ENCODE assay signal across 10 cellular contexts in genomic region chr10:91200314-91201212, GRCh38. TPM values are rescaled to one million over a fixed set of nuclear protein-coding genes. Genes with fewer than 3 reads are reported as not detected.
DNase-seq lines count a peak whose midpoint lies in the region; ATAC-seq and TF ChIP-seq lines count a peak whose summit lies in the region.
"Had no signal": no experiment of that assay in that cellular context is flagged by ENCODE, and none has a peak within 500 bp of the region (broad histone marks: within the 10 kb centered on the region; RNA-seq: fewer than 3 reads in every experiment).

No MANE protein-coding gene starts in this region.

- H3K9me3 ChIP-seq in HEK293 (ENCODE audit: control insufficient read depth, insufficient read depth, low read depth, low read length) (no peaks in the 10 kb centered on the region), PC-9 (ENCODE audit: insufficient read depth, low read depth) (no peaks in the 10 kb centered on the region)
- no peaks in the 10 kb centered on the region for H3K9me3 ChIP-seq in naive thymus-derived CD4-positive, alpha-beta T cell (ENCODE audit: control insufficient read depth in 2 of 3, low read length in 3 of 3)

- no peak overlapping the region; the same call in 1 of the 2 replicates for H3K27ac ChIP-seq in HEK293 (ENCODE audit: extremely low read depth, low read depth, low read length)
- peak overlapping the region; percentile 59 for H3K27ac ChIP-seq in naive thymus-derived CD4-positive, alpha-beta T cell (ENCODE audit: low read depth, low read length)
- no peak overlapping the region for H3K27ac ChIP-seq in PC-9

- POLR2A ChIA-PET in HEK293 (lab: Yijun Ruan, JAX) (no interaction called here), PC-9 (lab: Charles Lee; ENCODE audit: unreplicated experiment) (interaction anchor here (0.5 to 0.7 kb wide), 2 partner anchors 17 to 1499 kb away, joined by 3 to 4 read pairs; partner anchors contain the start of gene KIF20B)
- POLR2A ChIA-PET in activated CD8-positive, alpha-beta T cell treated with anti-CD3 and anti-CD28 coated beads for 36 hours (lab: Charles Lee) = interaction anchor here (0.8 to 2.4 kb wide), 5 partner anchors 14 to 37 kb away, joined by 3 to 11 read pairs (median 4); partner anchors contain the start of gene PCGF5
- POLR2A ChIA-PET in naive thymus-derived CD4-positive, alpha-beta T cell (lab: Charles Lee) = interaction anchor here (0.8 to 2.6 kb wide), 4 partner anchors 19 to 39 kb away, joined by 4 to 16 read pairs (median 4); partner anchors contain the start of gene PCGF5

- H3K4me1 Mint-ChIP-seq in activated CD8-positive, alpha-beta T cell treated with anti-CD3 and anti-CD28 coated beads for 36 hours (ENCODE audit: low read depth) = peaks cover 82% of the 10 kb centered on the region
- peaks cover 55 to 93% (median 86%) of the 10 kb centered on the region in 7 donors for H3K4me1 Mint-ChIP-seq in naive thymus-derived CD4-positive, alpha-beta T cell

- H3K36me3 ChIP-seq in HEK293 (ENCODE audit: control insufficient read depth in 2 of 2, insufficient read depth in 1 of 2, low read length in 2 of 2) (no peaks in the 10 kb centered on the region), PC-9 (ENCODE audit: low read depth) (no peaks in the 10 kb centered on the region)
- no peaks in the 10 kb centered on the region for H3K36me3 ChIP-seq in naive thymus-derived CD4-positive, alpha-beta T cell (ENCODE audit: control insufficient read depth in 2 of 3, insufficient read depth in 3 of 3, low read length in 3 of 3)

- peak overlapping the region; percentile 64 for H3K4me3 Mint-ChIP-seq in activated CD8-positive, alpha-beta T cell treated with anti-CD3 and anti-CD28 coated beads for 36 hours
- peak overlapping the region; percentile 19 to 82 (median 68) for H3K4me3 Mint-ChIP-seq in naive thymus-derived CD4-positive, alpha-beta T cell

- peak overlapping the region; percentile 85 for H3K27ac Mint-ChIP-seq in activated CD8-positive, alpha-beta T cell treated with anti-CD3 and anti-CD28 coated beads for 36 hours
- peak overlapping the region; percentile 78 to 94 (median 90) for H3K27ac Mint-ChIP-seq in naive thymus-derived CD4-positive, alpha-beta T cell

- intact Hi-C loops in activated CD8-positive, alpha-beta T cell treated with anti-CD3 and anti-CD28 coated beads for 36 hours (cut with micrococcal nuclease) = loop anchor here (5.0 kb wide), 1 partner anchor 38 kb away; no protein-coding TSS in a partner anchor
- intact Hi-C loops in naive thymus-derived CD4-positive, alpha-beta T cell (cut with micrococcal nuclease) = loop anchor here (1.0 to 5.0 kb wide), 6 partner anchors 10 to 597 kb away; partner anchors contain the start of genes PCGF5 (in 2 of the 2) and TNKS2 (in 1 of the 2)
- intact Hi-C loops in PC-9 (cut with micrococcal nuclease; ENCODE audit: unreplicated experiment) = no loop called here

- BruUV-seq in PC-9 (replicated peaks; lab: Mats Ljungman, UMichigan) = no TSS peak

- no peak overlapping the region for H2AFZ ChIP-seq in PC-9

- ATAC-seq in activated CD8-positive, alpha-beta T cell treated with anti-CD3 and anti-CD28 coated beads for 36 hours = peak; percentile 8
- ATAC-seq in naive thymus-derived CD4-positive, alpha-beta T cell = no peak

- H3K4me3 ChIP-seq in GM12865 (ENCODE audit: low read depth, low read length) (peak overlapping the region; percentile 49), HEK293 (ENCODE audit: low read depth, low read length) (no peak overlapping the region), PC-9 (no peak overlapping the region)
- H3K4me3 ChIP-seq in naive thymus-derived CD4-positive, alpha-beta T cell (ENCODE audit: low read length) = peak overlapping the region; percentile 12

- CTCF ChIA-PET in HEK293 (lab: Yijun Ruan, JAX) (interaction anchor here (0.6 kb wide), 2 partner anchors 9 to 19 kb away, joined by 3 to 4 read pairs; no protein-coding TSS in a partner anchor), PC-9 (lab: Charles Lee) (no interaction called here)
- CTCF ChIA-PET in activated CD8-positive, alpha-beta T cell treated with anti-CD3 and anti-CD28 coated beads for 36 hours (lab: Charles Lee) = interaction anchor here (1.2 to 2.4 kb wide), 8 partner anchors 20 to 194 kb away, joined by 3 to 12 read pairs (median 5); partner anchors contain the start of gene PCGF5
- CTCF ChIA-PET in naive thymus-derived CD4-positive, alpha-beta T cell (lab: Charles Lee) = interaction anchor here (0.8 to 1.5 kb wide), 3 partner anchors 12 to 435 kb away, joined by 3 read pairs; no protein-coding TSS in a partner anchor

- no peaks in the 10 kb centered on the region for H3K27me3 Mint-ChIP-seq in activated CD8-positive, alpha-beta T cell treated with anti-CD3 and anti-CD28 coated beads for 36 hours
- no peaks in the 10 kb centered on the region for H3K27me3 Mint-ChIP-seq in naive thymus-derived CD4-positive, alpha-beta T cell

- no peaks in the 10 kb centered on the region for H3K9me3 Mint-ChIP-seq in activated CD8-positive, alpha-beta T cell treated with anti-CD3 and anti-CD28 coated beads for 36 hours
- H3K9me3 Mint-ChIP-seq in naive thymus-derived CD4-positive, alpha-beta T cell = peaks cover 0 to 3% (median 0%) of the 10 kb centered on the region in 11 donors

- no peaks in the 10 kb centered on the region for H4K20me1 ChIP-seq in PC-9 (ENCODE audit: insufficient read depth)

- peaks cover 11% of the 10 kb centered on the region for H3K36me3 Mint-ChIP-seq in activated CD8-positive, alpha-beta T cell treated with anti-CD3 and anti-CD28 coated beads for 36 hours (ENCODE audit: low read depth)
- H3K36me3 Mint-ChIP-seq in naive thymus-derived CD4-positive, alpha-beta T cell = peaks cover 0 to 15% (median 9%) of the 10 kb centered on the region in 5 donors

- no peaks in the 10 kb centered on the region for H3K9me2 ChIP-seq in PC-9 (ENCODE audit: insufficient read depth)

- TF ChIP-seq CTCF in GM12865 (IDR thresholded peaks at IDR 0.05; ENCODE audit: insufficient read depth, low read depth, low read length, missing control alignments) (no peak), HEK293 (tag by site-specific recombination; IDR thresholded peaks at IDR 0.05) (no peak), PC-9 (conservative IDR thresholded peaks at IDR 0.05) (no peak)
- no peak for TF ChIP-seq CTCF in activated CD8-positive, alpha-beta T cell treated with anti-CD3 and anti-CD28 coated beads for 36 hours (IDR thresholded peaks at IDR 0.05)

- no peak overlapping the region for H3K4me2 ChIP-seq in PC-9

- no peaks in the 10 kb centered on the region for H3K27me3 ChIP-seq in naive thymus-derived CD4-positive, alpha-beta T cell (ENCODE audit: control insufficient read depth in 2 of 2, insufficient read depth in 2 of 2, low read length in 2 of 2)
- H3K27me3 ChIP-seq in PC-9 (ENCODE audit: insufficient read depth, low read depth) = no peaks in the 10 kb centered on the region

- no peaks in the 10 kb centered on the region for H3K79me2 ChIP-seq in PC-9 (ENCODE audit: low read depth)

- H3F3A ChIP-seq in PC-9 (ENCODE audit: insufficient read depth, low read depth) = no peaks in the 10 kb centered on the region

- DNase-seq in GM12865 (ENCODE audit: low read depth) = peak; percentile 18
- peak; percentile 36 for DNase-seq in activated CD8-positive, alpha-beta T cell treated with anti-CD3 and anti-CD28 coated beads for 36 hours
- DNase-seq in naive thymus-derived CD4-positive, alpha-beta T cell = no peak
- no peak for DNase-seq in dermis blood vessel endothelial cell
- DNase-seq in PC-9 = no peak
- DNase-seq in NCI-H226 = no peak
- DNase-seq: activated CD8-positive, alpha-beta memory T cell treated with anti-CD3 and anti-CD28 coated beads for 24 hours; kidney; NCI-H2029 had no signal

- peaks cover 21% of the 10 kb centered on the region for H3K4me1 ChIP-seq in HEK293 (ENCODE audit: control insufficient read depth, insufficient read depth, low read length)
- H3K4me1 ChIP-seq in naive thymus-derived CD4-positive, alpha-beta T cell (ENCODE audit: control insufficient read depth in 2 of 2, insufficient read depth in 2 of 2, low read length in 2 of 2) = peaks cover 52 to 61% of the 10 kb centered on the region in 2 donors
- no peaks in the 10 kb centered on the region for H3K4me1 ChIP-seq in PC-9 (replicated peaks; ENCODE audit: insufficient read depth)

TF ChIP-seq in HEK293, 187 proteins besides CTCF, POLR2A, EP300 and RAD21 (continues in another document):
- peak; percentile 90 for TF ChIP-seq SCRT2 (tag by site-specific recombination; IDR thresholded peaks at IDR 0.05)
- TF ChIP-seq ZNF214 (tag by site-specific recombination; IDR thresholded peaks at IDR 0.05; ENCODE audit: borderline replicate concordance) = no peak
- peak; percentile 62; the same call in 1 of the 2 replicates for TF ChIP-seq ZNF18 (tag by site-specific recombination; IDR thresholded peaks at IDR 0.05)
- no peak for TF ChIP-seq ZNF677 (tag by site-specific recombination; IDR thresholded peaks at IDR 0.05)
- peak; percentile 56 for TF ChIP-seq ZFHX2 (tag by site-specific recombination; conservative IDR thresholded peaks at IDR 0.05)
- 0 out of 2 replicates have a peak, but pooled peaks have one; percentile 15 for TF ChIP-seq GFI1B (tag by site-specific recombination; IDR thresholded peaks at IDR 0.05)

RNA-seq across cellular contexts. Expression of gene PCGF5, which starts 19.9 kb away (rescaled TPM):
- 10 to 100 TPM; 34.8 to 36.9 TPM for total RNA-seq in activated CD8-positive, alpha-beta T cell treated with anti-CD3 and anti-CD28 coated beads for 36 hours
- total RNA-seq in naive thymus-derived CD4-positive, alpha-beta T cell = 10 to 100 TPM; 41.2 to 62.3 (median 57.4) TPM
- 10 to 100 TPM; 56.8 to 69.9 TPM for polyA plus RNA-seq in naive thymus-derived CD4-positive, alpha-beta T cell
- total RNA-seq in dermis blood vessel endothelial cell (41.2 and 45.6 TPM in 2 replicates), PC-9 (2021) (20.4 and 27.7 TPM in 2 replicates)

Comparison
In these comparisons a context has a peak if more than half of its experiments do, and no peak if none do; other contexts are left out.
1. DNase-seq: peak in GM12865 (single experiment) and activated CD8-positive, alpha-beta T cell treated with anti-CD3 and anti-CD28 coated beads for 36 hours (single experiment); none in naive thymus-derived CD4-positive, alpha-beta T cell (0 of 9), dermis blood vessel endothelial cell (single experiment), PC-9 (0 of 2) and NCI-H226 (single experiment).
2. H3K4me3 ChIP-seq: peak in GM12865 (single experiment) and naive thymus-derived CD4-positive, alpha-beta T cell (single experiment); none in HEK293 (single experiment) and PC-9 (single experiment).